ENCODE assay signal across 33 cellular contexts in genomic region chr2:162462911-162463310, GRCh38.
"Had no signal": no experiment of that assay in that cellular context is flagged by ENCODE, and none has a peak within 500 bp of the region (broad histone marks: within the 10 kb centered on the region; RNA-seq: fewer than 3 reads in every experiment).

No MANE protein-coding gene starts in this region.

- DNase-seq: activated CD4-positive, alpha-beta T cell treated with anti-CD3 and anti-CD28 coated beads, Interleukin-2, amount 10 ng/mL, durations not matched to agents 24 days and 14 days; activated CD4-positive, alpha-beta T cell treated with anti-CD3 and anti-CD28 coated beads, Interleukin-2, amount 50 U/mL, for 4 hours; activated CD8-positive, alpha-beta T cell treated with anti-CD3 and anti-CD28 coated beads for 36 hours; activated effector memory CD4-positive, alpha-beta T cell treated with anti-CD3 and anti-CD28 coated beads, Interleukin-2, amount 50 U/mL, for 16 hours; activated naive CD4-positive, alpha-beta T cell; activated naive CD4-positive, alpha-beta T cell treated with anti-CD3 and anti-CD28 coated beads, Interleukin-2, amount 50 U/mL, for 16 hours; activated naive CD8-positive, alpha-beta T cell treated with anti-CD3 and anti-CD28 coated beads for 36 hours; activated T-cell treated with anti-CD3 and anti-CD28 coated beads, Interleukin-2, amount 50 U/mL, for 1 hour; activated T-cell treated with anti-CD3 and anti-CD28 coated beads, Interleukin-2, amount 50 U/mL, for 72 hours; amniotic stem cell; aorta; body of pancreas; Karpas-422; KBM-7; MG63; NCI-H1092; NCI-H1436 treated with DMSO at 0.1 percent for 48 hours; NCI-H1694 treated with DMSO at 0.1 percent for 48 hours; NCI-H2029; NCI-H345; NCI-H510A; NCI-H526 treated with DMSO at 0.1 percent for 48 hours; NK-92 treated with Interleukin-12 subunit alpha and Interleukin-12 subunit beta, amount 100 ng/mL, for 24 hours; PC-3; Right ventricle myocardium superior; SW 1271; T-helper 1 cell; T-helper 2 cell; T-helper 9 cell had no signal

- H3K4me1 ChIP-seq: body of pancreas, breast epithelium had no signal

- H3K36me3 Mint-ChIP-seq: activated naive CD8-positive, alpha-beta T cell treated with anti-CD3 and anti-CD28 coated beads for 36 hours had no signal

- H3K36me3 ChIP-seq: breast epithelium, MG63 had no signal

- H3K27ac Mint-ChIP-seq: activated CD4-positive, alpha-beta T cell treated with anti-CD3 and anti-CD28 coated beads, Interleukin-2, amount 10 ng/mL, durations not matched to agents 24 days and 14 days; activated CD8-positive, alpha-beta T cell treated with anti-CD3 and anti-CD28 coated beads for 36 hours; activated naive CD8-positive, alpha-beta T cell treated with anti-CD3 and anti-CD28 coated beads for 36 hours; activated T-cell treated with anti-CD3 and anti-CD28 coated beads, Interleukin-2, amount 50 U/mL, for 72 hours; activated T-helper 17 cell treated with anti-CD3 and anti-CD28 coated beads, Interleukin-2, amount 50 U/mL, for 72 hours had no signal

- FAIRE-seq: RCC 7860 had no signal

- ATAC-seq: activated CD8-positive, alpha-beta T cell treated with anti-CD3 and anti-CD28 coated beads for 36 hours; activated T-cell treated with anti-CD3 and anti-CD28 coated beads, Interleukin-2, amount 50 U/mL, for 72 hours; activated T-helper 17 cell treated with anti-CD3 and anti-CD28 coated beads, Interleukin-2, amount 50 U/mL, for 72 hours; body of pancreas; PC-3 had no signal

- H3K4me1 Mint-ChIP-seq: activated CD4-positive, alpha-beta T cell treated with anti-CD3 and anti-CD28 coated beads, Interleukin-2, amount 10 ng/mL, durations not matched to agents 24 days and 14 days; activated naive CD8-positive, alpha-beta T cell treated with anti-CD3 and anti-CD28 coated beads for 36 hours; activated T-helper 17 cell treated with anti-CD3 and anti-CD28 coated beads, Interleukin-2, amount 50 U/mL, for 72 hours had no signal

- H3K9me3 Mint-ChIP-seq: activated CD4-positive, alpha-beta T cell treated with anti-CD3 and anti-CD28 coated beads, Interleukin-2, amount 10 ng/mL, durations not matched to agents 24 days and 14 days; activated CD8-positive, alpha-beta T cell treated with anti-CD3 and anti-CD28 coated beads for 36 hours; activated naive CD8-positive, alpha-beta T cell treated with anti-CD3 and anti-CD28 coated beads for 36 hours; activated T-helper 17 cell treated with anti-CD3 and anti-CD28 coated beads, Interleukin-2, amount 50 U/mL, for 72 hours had no signal

- H3K27ac ChIP-seq: body of pancreas, breast epithelium, RWPE1 had no signal

- H3K9me3 ChIP-seq: body of pancreas, breast epithelium, MG63 had no signal

- H3K27me3 Mint-ChIP-seq: activated CD4-positive, alpha-beta T cell treated with anti-CD3 and anti-CD28 coated beads, Interleukin-2, amount 10 ng/mL, durations not matched to agents 24 days and 14 days; activated CD8-positive, alpha-beta T cell treated with anti-CD3 and anti-CD28 coated beads for 36 hours; activated naive CD8-positive, alpha-beta T cell treated with anti-CD3 and anti-CD28 coated beads for 36 hours had no signal

- H3K4me3 Mint-ChIP-seq: activated CD4-positive, alpha-beta T cell treated with anti-CD3 and anti-CD28 coated beads, Interleukin-2, amount 10 ng/mL, durations not matched to agents 24 days and 14 days; activated CD8-positive, alpha-beta T cell treated with anti-CD3 and anti-CD28 coated beads for 36 hours; activated naive CD8-positive, alpha-beta T cell treated with anti-CD3 and anti-CD28 coated beads for 36 hours; activated T-cell treated with anti-CD3 and anti-CD28 coated beads, Interleukin-2, amount 50 U/mL, for 72 hours; activated T-helper 17 cell treated with anti-CD3 and anti-CD28 coated beads, Interleukin-2, amount 50 U/mL, for 72 hours had no signal

- H3K27me3 ChIP-seq: body of pancreas, breast epithelium, MG63 had no signal

- H3K4me3 ChIP-seq: body of pancreas, breast epithelium, MG63 had no signal
